Comparison of ENCODE assay signal across 21 cellular contexts in the genomic region with DNA sequence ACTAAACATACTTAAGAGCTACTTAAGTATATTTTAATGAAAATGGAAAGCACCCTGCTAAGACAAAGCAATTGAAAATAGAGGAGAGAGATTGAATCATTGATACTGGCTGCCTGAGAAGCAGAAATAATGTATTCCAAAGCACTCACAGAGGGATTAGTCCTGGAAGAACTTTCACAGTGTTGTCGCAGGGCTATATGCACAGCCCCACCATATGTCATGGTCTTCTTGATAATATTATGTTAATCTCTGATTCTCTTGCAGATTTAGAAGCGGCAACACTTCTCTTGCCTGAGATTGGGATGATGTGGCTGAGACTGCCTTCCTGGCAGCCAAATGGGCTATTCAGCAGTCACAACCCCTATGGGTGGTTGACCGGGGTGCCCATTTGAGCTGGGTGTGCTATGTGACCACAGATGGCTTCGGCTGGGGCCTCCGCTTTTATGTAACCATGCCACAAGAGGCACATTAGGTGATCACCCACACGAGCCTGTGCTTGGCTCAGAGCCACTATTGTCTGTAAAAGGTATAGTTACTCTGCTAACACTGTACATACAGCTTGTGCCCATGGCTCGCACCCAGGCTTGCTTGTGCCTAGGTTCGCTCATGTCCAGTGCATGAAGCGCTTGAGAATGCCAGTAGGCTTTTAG.
DNase-seq lines count a peak whose midpoint lies in the region; ATAC-seq, FAIRE-seq and TF ChIP-seq lines count a peak whose summit lies in the region.
"Had no signal": no experiment of that assay in that cellular context is flagged by ENCODE, and none has a peak within 500 bp of the region (broad histone marks: within the 10 kb centered on the region; RNA-seq: fewer than 3 reads in every experiment).

No MANE protein-coding gene starts in this region.

- H4K20me1 ChIP-seq in DOHH2 (ENCODE audit: control insufficient read depth, insufficient read depth, low read depth, low read length) (no peaks in the 10 kb centered on the region), endothelial cell of umbilical vein (replicated peaks; ENCODE audit: control insufficient read depth, extremely low read depth, insufficient read depth, low read length) (no peaks in the 10 kb centered on the region)

- no peak overlapping the region for H4K91ac ChIP-seq in trophoblast cell (ENCODE audit: low read depth, low read length)

- no peak overlapping the region for H3K14ac ChIP-seq in trophoblast cell (ENCODE audit: low read length)

- no peak overlapping the region for H2BK12ac ChIP-seq in trophoblast cell (ENCODE audit: low read length)

- TF ChIP-seq CTCF in CD14-positive monocyte (IDR thresholded peaks at IDR 0.05) (no peak), DOHH2 (IDR thresholded peaks at IDR 0.05; ENCODE audit: low read depth, low read length, poor library complexity, severe bottlenecking) (no peak), endothelial cell of umbilical vein (IDR thresholded peaks at IDR 0.05; ENCODE audit: extremely low read depth in 1 of 2, insufficient read depth in 1 of 2, low read depth in 1 of 2, low read length in 2 of 2) (no peak)

- BruUV-seq in endothelial cell of umbilical vein (replicated peaks; lab: Mats Ljungman, UMichigan), result no TSS peak

- H3K4me1 ChIP-seq in DOHH2 (ENCODE audit: control insufficient read depth, low read length) (peaks cover 49% of the 10 kb centered on the region), endothelial cell of umbilical vein (ENCODE audit: control insufficient read depth, extremely low read depth, insufficient read depth, low read length) (no peaks in the 10 kb centered on the region), trophoblast cell (ENCODE audit: control insufficient read depth in 1 of 2, insufficient read depth in 2 of 2, low read length in 2 of 2) (no peaks in the 10 kb centered on the region)
- H3K4me1 ChIP-seq: psoas muscle, suprapubic skin, uterus had no signal

- H4K8ac ChIP-seq in trophoblast cell (ENCODE audit: low read depth, low read length), result no peak overlapping the region

- H2BK5ac ChIP-seq in trophoblast cell (ENCODE audit: low read depth, low read length, poor library complexity), result no peak overlapping the region

- H3K4me3 Mint-ChIP-seq in CD14-positive monocyte, result no peak overlapping the region
- H3K4me3 Mint-ChIP-seq: activated CD8-positive, alpha-beta T cell treated with anti-CD3 and anti-CD28 coated beads, Interleukin-2, amount 10 ng/mL, durations not matched to agents 7 days and 5 days; activated naive CD4-positive, alpha-beta T cell treated with anti-CD3 and anti-CD28 coated beads, Interleukin-2, amount 10 ng/mL, durations not matched to agents 7 days and 5 days; activated T-cell treated with anti-CD3 and anti-CD28 coated beads, Interleukin-2, amount 50 U/mL, for 4 hours; CD8-positive, alpha-beta T cell; T-helper 2 cell treated with Interferon-gamma antibody and Interleukin-4, amounts not matched to agents 5 μg/mL and 100 μg/mL, for 36 hours had no signal

- no peak overlapping the region for H2BK120ac ChIP-seq in trophoblast cell (ENCODE audit: insufficient read depth, low read length, poor library complexity)

- H3K9me2 ChIP-seq in DOHH2 (replicated peaks; ENCODE audit: control insufficient read depth, low read length), result no peaks in the 10 kb centered on the region

- no peaks in the 10 kb centered on the region; the same call in 1 of the 2 replicates for H3F3A ChIP-seq in DOHH2 (ENCODE audit: control insufficient read depth, insufficient read depth)

- no peak overlapping the region for H2AK5ac ChIP-seq in trophoblast cell (ENCODE audit: low read length)

- H3K27me3 Mint-ChIP-seq in CD14-positive monocyte (ENCODE audit: low read depth in 3 of 3), result peaks cover 0 to 3% (median 2%) of the 10 kb centered on the region in 3 donors
- H3K27me3 Mint-ChIP-seq: activated naive CD4-positive, alpha-beta T cell treated with anti-CD3 and anti-CD28 coated beads, Interleukin-2, amount 10 ng/mL, durations not matched to agents 7 days and 5 days had no signal

- DNase-seq in CD14-positive monocyte (ENCODE audit: low spot score) (no peak), NCI-H82 (lab: John Stamatoyannopoulos, UW) (peak; percentile 98), endothelial cell of umbilical vein (ENCODE audit: low read depth, low spot score) (no peak), HK-2 (ENCODE audit: unreplicated experiment) (no peak), trophoblast cell (no peak)
- no peak for DNase-seq in central memory CD4-positive, alpha-beta T cell
- DNase-seq: activated CD8-positive, alpha-beta T cell treated with anti-CD3 and anti-CD28 coated beads, Interleukin-2, amount 10 ng/mL, durations not matched to agents 7 days and 5 days; activated naive CD4-positive, alpha-beta T cell treated with anti-CD3 and anti-CD28 coated beads, Interleukin-2, amount 10 ng/mL, durations not matched to agents 7 days and 5 days; activated T-cell treated with anti-CD3 and anti-CD28 coated beads, Interleukin-2, amount 50 U/mL, for 4 hours; CD8-positive, alpha-beta T cell; cortex of kidney; NCI-H187; psoas muscle; uterus had no signal

- H3K9me1 ChIP-seq in endothelial cell of umbilical vein (replicated peaks; ENCODE audit: control insufficient read depth, extremely low read depth, insufficient read depth, low read length), result no peaks in the 10 kb centered on the region

- H3K9me3 Mint-ChIP-seq in CD14-positive monocyte, result peaks cover 6 to 13% (median 9%) of the 10 kb centered on the region in 7 donors

- H3K18ac ChIP-seq in trophoblast cell (ENCODE audit: low read length), result no peak overlapping the region

- peaks cover 8 to 9% of the 10 kb centered on the region in 2 donors for H3K36me3 Mint-ChIP-seq in CD14-positive monocyte

- dilution Hi-C loops in endothelial cell of umbilical vein (cut with MboI; ENCODE audit: extremely low pct_ligation_motif_present, low sequenced_read_pairs), result no loop called here

- peak overlapping the region; percentile 60 for H3K4me2 ChIP-seq in DOHH2 (ENCODE audit: low read length)
- no peak overlapping the region for H3K4me2 ChIP-seq in endothelial cell of umbilical vein (ENCODE audit: insufficient read depth, low read length)
- no peak overlapping the region for H3K4me2 ChIP-seq in trophoblast cell (ENCODE audit: low read length)

- peak overlapping the region in 6 of 7 donors; percentile 29 to 91 (median 65) for H3K27ac Mint-ChIP-seq in CD14-positive monocyte
- H3K27ac Mint-ChIP-seq: activated CD8-positive, alpha-beta T cell treated with anti-CD3 and anti-CD28 coated beads, Interleukin-2, amount 10 ng/mL, durations not matched to agents 7 days and 5 days; activated naive CD4-positive, alpha-beta T cell treated with anti-CD3 and anti-CD28 coated beads, Interleukin-2, amount 10 ng/mL, durations not matched to agents 7 days and 5 days; CD8-positive, alpha-beta T cell; T-helper 2 cell treated with Interferon-gamma antibody and Interleukin-4, amounts not matched to agents 5 μg/mL and 100 μg/mL, for 36 hours had no signal

- no peak overlapping the region for H4K12ac ChIP-seq in trophoblast cell (ENCODE audit: low read depth, low read length)

- intact Hi-C loops in CD14-positive monocyte (cut with micrococcal nuclease), result no loop called here
- intact Hi-C loops in endothelial cell of umbilical vein (cut with micrococcal nuclease), result no loop called here

- H3K36me3 ChIP-seq in DOHH2 (ENCODE audit: control insufficient read depth, low read length) (peaks cover 4% of the 10 kb centered on the region; the same call in 1 of the 2 replicates), endothelial cell of umbilical vein (ENCODE audit: control insufficient read depth in 2 of 2, extremely low read depth in 1 of 2, insufficient read depth in 2 of 2, low read length in 2 of 2) (no peaks in the 10 kb centered on the region), trophoblast cell (ENCODE audit: control insufficient read depth in 1 of 2, insufficient read depth in 2 of 2, low read length in 2 of 2) (no peaks in the 10 kb centered on the region)
- H3K36me3 ChIP-seq: HAP-1, neutrophil, suprapubic skin, uterus had no signal

- CTCF ChIA-PET in endothelial cell of umbilical vein (lab: Charles Lee), result interaction anchor here (0.9 to 1.7 kb wide), 2 partner anchors 10 to 12 kb away, joined by 3 to 5 read pairs; no protein-coding TSS in a partner anchor

- no peak for TF ChIP-seq POLR2A in endothelial cell of umbilical vein (IDR thresholded peaks at IDR 0.05; ENCODE audit: low read depth, low read length)

- no peaks in the 10 kb centered on the region for H3K79me1 ChIP-seq in trophoblast cell (ENCODE audit: low read length)

- H3K9me3 ChIP-seq in DOHH2 (ENCODE audit: control insufficient read depth, insufficient read depth, low read length) (peaks cover 36% of the 10 kb centered on the region), endothelial cell of umbilical vein (replicated peaks; ENCODE audit: control insufficient read depth, insufficient read depth, low read length) (no peaks in the 10 kb centered on the region), trophoblast cell (ENCODE audit: insufficient read depth, low read depth, low read length) (peaks cover 10% of the 10 kb centered on the region)
- H3K9me3 ChIP-seq: neutrophil, uterus had no signal

- FAIRE-seq in endothelial cell of umbilical vein (lab: Jason Lieb, UNC), result no peak

- H3K4me1 Mint-ChIP-seq in CD14-positive monocyte, result peaks cover 61% of the 10 kb centered on the region

- H3K4me3 ChIP-seq in DOHH2 (ENCODE audit: low read length) (no peak overlapping the region), endothelial cell of umbilical vein (replicated peaks in 1 of 3; ENCODE audit: insufficient read depth in 1 of 3, low read depth in 1 of 3, low read length in 3 of 3) (no peak overlapping the region), trophoblast cell (ENCODE audit: low read depth, low read length) (no peak overlapping the region)
- H3K4me3 ChIP-seq: HAP-1, psoas muscle, SK-N-MC, suprapubic skin, uterus had no signal

- peak overlapping the region; percentile 5 for H2AFZ ChIP-seq in endothelial cell of umbilical vein (ENCODE audit: low read depth, low read length)
- no peak overlapping the region for H2AFZ ChIP-seq in trophoblast cell (ENCODE audit: insufficient read depth, low read length, poor library complexity)

- H3K79me2 ChIP-seq in DOHH2 (ENCODE audit: control insufficient read depth, low read length) (no peaks in the 10 kb centered on the region), endothelial cell of umbilical vein (ENCODE audit: control insufficient read depth, insufficient read depth, low read length) (no peaks in the 10 kb centered on the region), trophoblast cell (ENCODE audit: control insufficient read depth, insufficient read depth, low read length, poor library complexity) (no peaks in the 10 kb centered on the region)

- H3K23ac ChIP-seq in trophoblast cell (ENCODE audit: low read length), result no peak overlapping the region

- WGBS in trophoblast cell (ENCODE audit: extremely low coverage, insufficient coverage, insufficient read length), result no CpG with 5 or more reads among the region's 9 CpGs

- no peak overlapping the region for H3K4ac ChIP-seq in trophoblast cell (ENCODE audit: low read depth, low read length)

- POLR2A ChIA-PET in endothelial cell of umbilical vein (lab: Charles Lee), result no interaction called here

- H3K27me3 ChIP-seq in DOHH2 (ENCODE audit: control insufficient read depth, low read length) (no peaks in the 10 kb centered on the region), endothelial cell of umbilical vein (ENCODE audit: control insufficient read depth in 2 of 2, insufficient read depth in 2 of 2, low read length in 2 of 2) (no peaks in the 10 kb centered on the region), trophoblast cell (ENCODE audit: insufficient read depth, low read length) (no peaks in the 10 kb centered on the region)
- H3K27me3 ChIP-seq: neutrophil, suprapubic skin, uterus had no signal

- no peak overlapping the region for H3K9ac ChIP-seq in endothelial cell of umbilical vein (replicated peaks; ENCODE audit: extremely low read depth, insufficient read depth, low read length)
- H3K9ac ChIP-seq in trophoblast cell (ENCODE audit: low read length), result no peak overlapping the region

- H3K27ac ChIP-seq in DOHH2 (ENCODE audit: low read depth, low read length) (no peak overlapping the region), endothelial cell of umbilical vein (ENCODE audit: insufficient read depth, low read depth, low read length) (no peak overlapping the region), trophoblast cell (ENCODE audit: low read depth, low read length) (no peak overlapping the region)
- H3K27ac ChIP-seq: psoas muscle, SK-N-MC, suprapubic skin, uterus had no signal

- ATAC-seq in HG03565 (IDR thresholded peaks at IDR 0.05; ENCODE audit: unreplicated experiment), result no peak
- ATAC-seq: activated CD8-positive, alpha-beta T cell treated with anti-CD3 and anti-CD28 coated beads, Interleukin-2, amount 10 ng/mL, durations not matched to agents 7 days and 5 days; activated T-cell treated with anti-CD3 and anti-CD28 coated beads, Interleukin-2, amount 50 U/mL, for 4 hours; CD8-positive, alpha-beta T cell; psoas muscle had no signal
